ENCODE assay signal across 8 cellular contexts in the genomic region with DNA sequence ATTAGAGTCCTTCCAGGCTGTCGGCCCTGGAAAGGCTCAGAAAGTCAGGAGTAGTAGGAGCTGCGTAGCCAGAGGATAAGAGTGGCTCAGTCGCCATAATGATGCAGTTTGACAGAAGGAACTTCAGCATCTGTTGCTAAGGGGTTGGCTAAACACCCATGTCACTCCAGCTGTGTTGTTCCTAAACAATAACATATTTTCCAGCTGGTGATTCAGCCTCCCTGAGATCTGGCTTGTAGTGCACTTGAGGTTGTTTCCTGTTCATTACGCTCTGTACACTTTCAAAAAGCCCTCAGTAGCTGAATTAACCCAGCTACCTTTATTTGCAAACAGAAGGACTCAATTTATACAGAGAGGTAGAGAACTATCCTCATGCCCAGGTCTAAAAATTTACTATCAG. TPM values are rescaled to one million over a fixed set of nuclear protein-coding genes. Genes with fewer than 3 reads are reported as not detected.
DNase-seq lines count a peak whose midpoint lies in the region; ATAC-seq, FAIRE-seq and TF ChIP-seq lines count a peak whose summit lies in the region.

No MANE protein-coding gene starts in this region.

- TF ChIP-seq POLR2A in GM12892 (IDR thresholded peaks at IDR 0.05; ENCODE audit: low read depth, low read length), result no peak

- intact Hi-C loops in mucosa of descending colon (cut with DNase I, micrococcal nuclease), result no loop called here

- peak; percentile 53 for DNase-seq in GM03348 (ENCODE audit: low spot score)
- peak; percentile 17 for DNase-seq in NCI-H2081 treated with DMSO at 0.1 percent for 48 hours (lab: John Stamatoyannopoulos, UW)
- peak; percentile 59 for DNase-seq in brain microvascular endothelial cell
- no peak for DNase-seq in mucosa of descending colon
- no peak for DNase-seq in activated CD4-positive, alpha-beta T cell treated with anti-CD3 and anti-CD28 coated beads, Interleukin-2, amount 50 U/mL, for 48 hours
- DNase-seq in islet precursor cell, result no peak
- DNase-seq in GM12892 (ENCODE audit: insufficient read length), result no peak
- DNase-seq in stimulated activated CD4-positive, alpha-beta T cell treated with anti-CD3 and anti-CD28 coated beads, Interleukin-4, amount 100 ng/mL, for 4 hours, result no peak

- no peak overlapping the region for H3K27ac ChIP-seq in brain microvascular endothelial cell

- peak; percentile 21 for ATAC-seq in mucosa of descending colon

- no peaks in the 10 kb centered on the region for H3K9me3 ChIP-seq in mucosa of descending colon

- FAIRE-seq in GM12892 (lab: Jason Lieb, UNC), result no peak

- TF ChIP-seq CTCF in brain microvascular endothelial cell (IDR thresholded peaks at IDR 0.05; ENCODE audit: low read depth, low read length, missing control alignments) (no peak), mucosa of descending colon (IDR thresholded peaks at IDR 0.05) (no peak)

- H3K36me3 ChIP-seq in brain microvascular endothelial cell (replicated peaks) (no peaks in the 10 kb centered on the region), mucosa of descending colon (ENCODE audit: low read depth) (no peaks in the 10 kb centered on the region)

- in situ Hi-C loops in brain microvascular endothelial cell (cut with HindIII; ENCODE audit: low pct_ligation_motif_present, low sequenced_read_pairs), result no loop called here

- H3K4me1 ChIP-seq in mucosa of descending colon (ENCODE audit: low read depth), result peaks cover 9% of the 10 kb centered on the region

- H3K27me3 ChIP-seq in brain microvascular endothelial cell (replicated peaks), result no peaks in the 10 kb centered on the region

- H3K4me3 ChIP-seq in brain microvascular endothelial cell (ENCODE audit: low read depth, low read length) (no peak overlapping the region), mucosa of descending colon (no peak overlapping the region)

RNA-seq across cellular contexts. Expression of gene EPAS1, which starts 39.7 kb away (rescaled TPM):
- 100 to 1,000 TPM; 126 to 251 (median 150) TPM for total RNA-seq in mucosa of descending colon
- 0.11 TPM for polyA plus RNA-seq in GM12892 (2012; ENCODE audit: missing spikeins)

Comparison
In these comparisons a context has a peak if more than half of its experiments do, and no peak if none do; other contexts are left out.
1. DNase-seq: peak in GM03348 (single experiment), NCI-H2081 treated with DMSO at 0.1 percent for 48 hours (single experiment) and brain microvascular endothelial cell (single experiment); none in mucosa of descending colon (0 of 3), activated CD4-positive, alpha-beta T cell treated with anti-CD3 and anti-CD28 coated beads, Interleukin-2, amount 50 U/mL, for 48 hours (0 of 2), islet precursor cell (single experiment), GM12892 (single experiment) and stimulated activated CD4-positive, alpha-beta T cell treated with anti-CD3 and anti-CD28 coated beads, Interleukin-4, amount 100 ng/mL, for 4 hours (0 of 2).